8 cellular contexts compared by ENCODE assay signal in genomic region chr17:64661041-64661730, GRCh38.
DNase-seq lines count a peak whose midpoint lies in the region; ATAC-seq and TF ChIP-seq lines count a peak whose summit lies in the region.
"Not testable (repeated sequence)": the region's sequence is repeated elsewhere in the genome, so short reads cannot be mapped to it uniquely, and the experiment has no call there.

No MANE protein-coding gene starts in this region.

- ATAC-seq in GM21447 (IDR thresholded peaks at IDR 0.05; ENCODE audit: unreplicated experiment): peak; percentile 7

- CTCF ChIA-PET in AG04449 (lab: Yijun Ruan, JAX): interaction anchor here (1.2 to 1.4 kb wide), 2 partner anchors 12 to 13 kb away, joined by 3 read pairs; no protein-coding TSS in a partner anchor

- H3K4me2 ChIP-seq in MM.1S (ENCODE audit: low read depth, low read length): peak overlapping the region; percentile 66

- H3K9ac ChIP-seq in MM.1S (ENCODE audit: low read length) (peak overlapping the region; percentile 65; the same call in 1 of the 2 replicates), muscle layer of colon (ENCODE audit: low read length) (peak overlapping the region; percentile 72)

- not testable (repeated sequence) for DNase-seq in AG04449 (ENCODE audit: low read depth, low spot score); fibroblast of mammary gland (ENCODE audit: low read depth)
- peak; percentile 21 for DNase-seq in MM.1S
- DNase-seq in T-helper 9 cell: peak; percentile 16
- DNase-seq in activated naive CD4-positive, alpha-beta T cell treated with anti-CD3 and anti-CD28 coated beads, Interleukin-2, amount 50 U/mL, for 16 hours: peak; percentile 36
- DNase-seq in stimulated activated CD4-positive, alpha-beta T cell treated with anti-CD3 and anti-CD28 coated beads, Interleukin-4, amount 100 ng/mL, for 24 hours: peak; percentile 41

- H3K79me2 ChIP-seq in MM.1S (ENCODE audit: low read length): peaks cover 51% of the 10 kb centered on the region

- TF ChIP-seq CTCF in AG04449 (IDR thresholded peaks at IDR 0.05; ENCODE audit: insufficient read depth, low read length, missing control alignments); MM.1S (IDR thresholded peaks at IDR 0.05; ENCODE audit: low read length); fibroblast of mammary gland (conservative IDR thresholded peaks at IDR 0.05; ENCODE audit: control insufficient read depth, insufficient read depth, low read depth, low read length): not testable (repeated sequence)

- not testable (repeated sequence) for H3K36me3 ChIP-seq in MM.1S (replicated peaks; ENCODE audit: insufficient read depth, low read length); muscle layer of colon (ENCODE audit: insufficient read depth, low read length)

- not testable (repeated sequence) for H3K9me3 ChIP-seq in MM.1S (replicated peaks; ENCODE audit: insufficient read depth, low read length); muscle layer of colon (ENCODE audit: low read length)

- not testable (repeated sequence) for H3K27me3 ChIP-seq in MM.1S (replicated peaks; ENCODE audit: insufficient read depth, low read length); muscle layer of colon (ENCODE audit: control insufficient read depth in 1 of 2, insufficient read depth in 2 of 2, low read length in 2 of 2)

- POLR2A ChIA-PET in AG04449 (lab: Yijun Ruan, JAX): interaction anchor here (1.1 to 1.4 kb wide), 4 partner anchors 11 to 79 kb away, joined by 3 read pairs; no protein-coding TSS in a partner anchor

- not testable (repeated sequence) for H3F3A ChIP-seq in MM.1S (ENCODE audit: insufficient read depth, low read length)

- H4K20me1 ChIP-seq in MM.1S (ENCODE audit: insufficient read depth, low read length): not testable (repeated sequence)

- H2AFZ ChIP-seq in MM.1S (ENCODE audit: low read length): peak overlapping the region; percentile 70

- H3K27ac ChIP-seq in MM.1S (ENCODE audit: low read length): not testable (repeated sequence)
- H3K27ac ChIP-seq in muscle layer of colon (ENCODE audit: low read depth, low read length): peak overlapping the region; percentile 82

- H3K4me1 ChIP-seq in MM.1S (ENCODE audit: low read length): not testable (repeated sequence)
- H3K4me1 ChIP-seq in muscle layer of colon (ENCODE audit: insufficient read depth, low read length): peaks cover 22% of the 10 kb centered on the region

- H3K9me2 ChIP-seq in MM.1S (replicated peaks; ENCODE audit: insufficient read depth, low read length): not testable (repeated sequence)

- H3K4me3 ChIP-seq in AG04449 (ENCODE audit: low read depth, low read length) (peak overlapping the region; percentile 82), MM.1S (ENCODE audit: low read length) (peak overlapping the region; percentile 67), fibroblast of mammary gland (ENCODE audit: control insufficient read depth, low read depth, low read length) (peak overlapping the region; percentile 81), muscle layer of colon (ENCODE audit: low read depth in 1 of 2, low read length in 2 of 2) (peak overlapping the region; percentile 64 to 70)
